In genomic region chr4:10115271-10115656, GRCh38 we compare ENCODE assay signal across 8 cellular contexts. TPM values are rescaled to one million over a fixed set of nuclear protein-coding genes. Genes with fewer than 3 reads are reported as not detected.
A peak's percentile ranks its signal among the peaks of the same experiment; 100 is the strongest.
DNase-seq lines count a peak whose midpoint lies in the region; ATAC-seq and TF ChIP-seq lines count a peak whose summit lies in the region.

No MANE protein-coding gene starts in this region.

- H3K9me3 ChIP-seq in suprapubic skin = no peaks in the 10 kb centered on the region

- TF ChIP-seq POLR2A in suprapubic skin (IDR thresholded peaks at IDR 0.05) = no peak

- peak overlapping the region; percentile 87 for H3K27ac Mint-ChIP-seq in activated naive CD8-positive, alpha-beta T cell

- 34% methylated on average over 8 of the region's 8 CpGs for WGBS in suprapubic skin

- H3K4me3 ChIP-seq in suprapubic skin = peak overlapping the region; percentile 79

- peak overlapping the region; percentile 94 for H3K4me3 Mint-ChIP-seq in activated naive CD8-positive, alpha-beta T cell

- H3K27ac ChIP-seq in suprapubic skin = peak overlapping the region; percentile 98

- H3K36me3 ChIP-seq in suprapubic skin = peaks cover 46% of the 10 kb centered on the region

- intact Hi-C loops in Right ventricle myocardium superior (cut with DNase I) = no loop called here
- intact Hi-C loops in cardiac septum (cut with DNase I) = no loop called here

- no peak for TF ChIP-seq CTCF in suprapubic skin (IDR thresholded peaks at IDR 0.05)

- TF ChIP-seq EP300 in suprapubic skin (IDR thresholded peaks at IDR 0.05) = no peak

- H3K27me3 ChIP-seq in suprapubic skin = no peaks in the 10 kb centered on the region

- H3K9me3 Mint-ChIP-seq in activated naive CD8-positive, alpha-beta T cell (ENCODE audit: low read depth) = no peaks in the 10 kb centered on the region

- no peaks in the 10 kb centered on the region for H3K27me3 Mint-ChIP-seq in activated naive CD8-positive, alpha-beta T cell

- H3K36me3 Mint-ChIP-seq in activated naive CD8-positive, alpha-beta T cell = peaks cover 12% of the 10 kb centered on the region

- H3K4me1 Mint-ChIP-seq in activated naive CD8-positive, alpha-beta T cell (ENCODE audit: low read depth) = peaks cover 83% of the 10 kb centered on the region

- no peak for ATAC-seq in Right ventricle myocardium superior (ENCODE audit: poor library complexity)
- no peak for ATAC-seq in HG02852 (IDR thresholded peaks at IDR 0.05; ENCODE audit: unreplicated experiment)
- no peak for ATAC-seq in GM21528 (IDR thresholded peaks at IDR 0.05; ENCODE audit: low FRiP score, unreplicated experiment)

- peaks cover 55% of the 10 kb centered on the region for H3K4me1 ChIP-seq in suprapubic skin

- DNase-seq in Right ventricle myocardium superior = peak; percentile 51
- DNase-seq in cardiac septum (ENCODE audit: low spot score) = no peak
- peak; percentile 80 for DNase-seq in iris pigment epithelial cell (ENCODE audit: low read depth)
- DNase-seq in suprapubic skin (ENCODE audit: low spot score in 2 of 2) = no peak
- no peak for DNase-seq in DMS 273 (lab: John Stamatoyannopoulos, UW; ENCODE audit: unreplicated experiment)

RNA-seq across cellular contexts. Expression of gene WDR1, which starts 1.3 kb away (rescaled TPM):
- 183 TPM for total RNA-seq in Right ventricle myocardium superior
- total RNA-seq in cardiac septum = 245 TPM
- total RNA-seq in suprapubic skin = 100 to 1,000 TPM; 113 to 126 (median 117) TPM

Comparison
In these comparisons a context has a peak if more than half of its experiments do, and no peak if none do; other contexts are left out.
1. DNase-seq: peak in Right ventricle myocardium superior (single experiment) and iris pigment epithelial cell (single experiment); none in cardiac septum (single experiment), suprapubic skin (0 of 2) and DMS 273 (single experiment).